ENCODE assay signal across 1 cellular context in genomic region chr3:50474717-50475116, GRCh38.
TF ChIP-seq lines count a peak whose summit lies in the region.

No MANE protein-coding gene starts in this region.

TF ChIP-seq in IMR-90, 13 proteins besides CTCF, POLR2A, EP300 and RAD21 (continued from another document):
- TF ChIP-seq, protein P1, sequence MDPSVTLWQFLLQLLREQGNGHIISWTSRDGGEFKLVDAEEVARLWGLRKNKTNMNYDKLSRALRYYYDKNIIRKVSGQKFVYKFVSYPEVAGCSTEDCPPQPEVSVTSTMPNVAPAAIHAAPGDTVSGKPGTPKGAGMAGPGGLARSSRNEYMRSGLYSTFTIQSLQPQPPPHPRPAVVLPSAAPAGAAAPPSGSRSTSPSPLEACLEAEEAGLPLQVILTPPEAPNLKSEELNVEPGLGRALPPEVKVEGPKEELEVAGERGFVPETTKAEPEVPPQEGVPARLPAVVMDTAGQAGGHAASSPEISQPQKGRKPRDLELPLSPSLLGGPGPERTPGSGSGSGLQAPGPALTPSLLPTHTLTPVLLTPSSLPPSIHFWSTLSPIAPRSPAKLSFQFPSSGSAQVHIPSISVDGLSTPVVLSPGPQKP (IDR thresholded peaks at IDR 0.05; ENCODE audit: borderline replicate concordance, low read depth, low read length), result no peak
